ENCODE assay signal across 23 cellular contexts in the genomic region with DNA sequence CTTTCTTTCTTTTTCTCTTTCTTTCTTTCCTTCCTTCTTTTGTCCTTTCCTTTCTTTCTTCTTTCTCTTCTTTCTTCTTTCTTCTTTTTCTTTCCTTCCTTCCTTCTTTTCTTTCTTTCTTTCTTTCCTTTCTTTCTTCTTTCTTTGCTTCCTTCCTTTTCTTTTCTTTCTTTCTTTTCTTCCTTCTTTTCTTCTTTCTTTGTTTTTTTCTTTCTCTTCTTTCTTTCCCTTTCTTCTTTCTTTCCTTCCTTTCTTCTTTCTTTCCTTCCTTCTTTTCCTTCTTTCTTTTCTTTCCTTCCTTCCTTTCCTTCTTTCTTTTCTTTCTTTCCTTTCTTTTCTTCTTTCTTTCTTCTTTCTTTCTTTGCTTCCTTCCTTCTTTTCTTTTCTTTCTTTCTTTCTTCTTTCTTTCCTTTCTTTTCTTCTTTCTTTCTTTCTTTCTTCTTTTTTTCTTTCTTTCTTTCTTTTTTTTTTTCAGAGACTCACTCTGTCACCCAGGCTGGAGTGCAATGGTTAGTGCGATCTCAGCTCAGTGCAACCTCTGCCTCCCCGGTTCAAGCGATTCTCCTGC. TPM values are rescaled to one million over a fixed set of nuclear protein-coding genes. Genes with fewer than 3 reads are reported as not detected.
A peak's percentile ranks its signal among the peaks of the same experiment; 100 is the strongest.
DNase-seq lines count a peak whose midpoint lies in the region; ATAC-seq, FAIRE-seq and TF ChIP-seq lines count a peak whose summit lies in the region.
"Had no signal": no experiment of that assay in that cellular context is flagged by ENCODE, and none has a peak within 500 bp of the region (broad histone marks: within the 10 kb centered on the region; RNA-seq: fewer than 3 reads in every experiment).

No MANE protein-coding gene starts in this region.

- DNase-seq in activated T-cell treated with anti-CD3 and anti-CD28 coated beads, Interleukin-2, amount 50 U/mL, for 72 hours, result no peak
- DNase-seq in activated T-cell treated with anti-CD3 and anti-CD28 coated beads, Interleukin-2, amount 50 U/mL, for 4 hours, result no peak
- no peak for DNase-seq in CD14-positive monocyte (ENCODE audit: low spot score)
- no peak for DNase-seq in activated naive CD8-positive, alpha-beta T cell treated with anti-CD3 and anti-CD28 coated beads for 36 hours
- DNase-seq in urothelium cell line (ENCODE audit: low spot score), result no peak
- DNase-seq: COR-L47, H9, IMR-90, Kasumi-1, MG63, NCI-H1092, NCI-H1436 treated with DMSO at 0.1 percent for 48 hours, NCI-H2029, NCI-H345, NCI-H524 treated with DMSO at 0.1 percent for 48 hours, PC-3, RPMI8226, SHP77 treated with DMSO at 0.1 percent for 48 hours had no signal

- peak overlapping the region; percentile 91 for H3K27ac Mint-ChIP-seq in activated T-cell treated with anti-CD3 and anti-CD28 coated beads, Interleukin-2, amount 50 U/mL, for 72 hours
- H3K27ac Mint-ChIP-seq in CD14-positive monocyte, result peak overlapping the region in 1 of 7 donors; percentile 31
- peak overlapping the region; percentile 56 for H3K27ac Mint-ChIP-seq in activated naive CD8-positive, alpha-beta T cell treated with anti-CD3 and anti-CD28 coated beads for 36 hours
- peak overlapping the region; percentile 58 for H3K27ac Mint-ChIP-seq in stimulated activated memory B cell treated with anti-CD40 and anti-IgM and Interleukin-4, amounts not matched to agents 10 μg/mL and 1 μg/mL and 100 μg/mL, for 72 hours
- H3K27ac Mint-ChIP-seq: H9 had no signal

- TF ChIP-seq CTCF in CD14-positive monocyte (IDR thresholded peaks at IDR 0.05), result peak; percentile 11

- peaks cover 11% of the 10 kb centered on the region for H3K4me1 Mint-ChIP-seq in activated T-cell treated with anti-CD3 and anti-CD28 coated beads, Interleukin-2, amount 50 U/mL, for 72 hours (ENCODE audit: low read depth)
- H3K4me1 Mint-ChIP-seq in activated T-cell treated with anti-CD3 and anti-CD28 coated beads, Interleukin-2, amount 50 U/mL, for 4 hours (ENCODE audit: low read depth), result peaks cover 17% of the 10 kb centered on the region
- peaks cover 11% of the 10 kb centered on the region for H3K4me1 Mint-ChIP-seq in CD14-positive monocyte
- H3K4me1 Mint-ChIP-seq in activated naive CD8-positive, alpha-beta T cell treated with anti-CD3 and anti-CD28 coated beads for 36 hours, result peaks cover 14% of the 10 kb centered on the region
- peaks cover 8% of the 10 kb centered on the region for H3K4me1 Mint-ChIP-seq in stimulated activated memory B cell treated with anti-CD40 and anti-IgM and Interleukin-4, amounts not matched to agents 10 μg/mL and 1 μg/mL and 100 μg/mL, for 72 hours
- H3K4me1 Mint-ChIP-seq: H9 had no signal

- peak overlapping the region in 1 of 2 donors; percentile 74 for H3K4me3 Mint-ChIP-seq in activated T-cell treated with anti-CD3 and anti-CD28 coated beads, Interleukin-2, amount 50 U/mL, for 72 hours
- H3K4me3 Mint-ChIP-seq in activated T-cell treated with anti-CD3 and anti-CD28 coated beads, Interleukin-2, amount 50 U/mL, for 4 hours, result no peak overlapping the region
- no peak overlapping the region for H3K4me3 Mint-ChIP-seq in CD14-positive monocyte
- H3K4me3 Mint-ChIP-seq in activated naive CD8-positive, alpha-beta T cell treated with anti-CD3 and anti-CD28 coated beads for 36 hours, result no peak overlapping the region
- H3K4me3 Mint-ChIP-seq in stimulated activated memory B cell treated with anti-CD40 and anti-IgM and Interleukin-4, amounts not matched to agents 10 μg/mL and 1 μg/mL and 100 μg/mL, for 72 hours, result no peak overlapping the region
- H3K4me3 Mint-ChIP-seq: H9 had no signal

- H3K36me3 Mint-ChIP-seq in activated T-cell treated with anti-CD3 and anti-CD28 coated beads, Interleukin-2, amount 50 U/mL, for 72 hours (ENCODE audit: insufficient read depth in 2 of 2), result peaks cover 4% of the 10 kb centered on the region in 2 donors
- H3K36me3 Mint-ChIP-seq in activated T-cell treated with anti-CD3 and anti-CD28 coated beads, Interleukin-2, amount 50 U/mL, for 4 hours (ENCODE audit: insufficient read depth), result no peaks in the 10 kb centered on the region
- no peaks in the 10 kb centered on the region for H3K36me3 Mint-ChIP-seq in CD14-positive monocyte
- no peaks in the 10 kb centered on the region for H3K36me3 Mint-ChIP-seq in activated naive CD8-positive, alpha-beta T cell treated with anti-CD3 and anti-CD28 coated beads for 36 hours
- H3K36me3 Mint-ChIP-seq in stimulated activated memory B cell treated with anti-CD40 and anti-IgM and Interleukin-4, amounts not matched to agents 10 μg/mL and 1 μg/mL and 100 μg/mL, for 72 hours, result no peaks in the 10 kb centered on the region

- ATAC-seq in activated T-cell treated with anti-CD3 and anti-CD28 coated beads, Interleukin-2, amount 50 U/mL, for 72 hours (replicated peaks in 1 of 2), result no peak
- no peak for ATAC-seq in activated T-cell treated with anti-CD3 and anti-CD28 coated beads, Interleukin-2, amount 50 U/mL, for 4 hours
- ATAC-seq in stimulated activated memory B cell treated with anti-CD40 and anti-IgM and Interleukin-4, amounts not matched to agents 10 μg/mL and 1 μg/mL and 100 μg/mL, for 72 hours, result no peak
- ATAC-seq in GM19397 (IDR thresholded peaks at IDR 0.05; ENCODE audit: unreplicated experiment), result no peak
- ATAC-seq: PC-3 had no signal

- intact Hi-C loops in CD14-positive monocyte (cut with micrococcal nuclease), result no loop called here

- no peak for FAIRE-seq in urothelium cell line (lab: Jason Lieb, UNC)
- FAIRE-seq: A204.1, G401.6, HTR-8/SVneo had no signal

- H3K27me3 Mint-ChIP-seq in activated T-cell treated with anti-CD3 and anti-CD28 coated beads, Interleukin-2, amount 50 U/mL, for 72 hours (ENCODE audit: low read depth), result no peaks in the 10 kb centered on the region
- no peaks in the 10 kb centered on the region for H3K27me3 Mint-ChIP-seq in activated T-cell treated with anti-CD3 and anti-CD28 coated beads, Interleukin-2, amount 50 U/mL, for 4 hours (ENCODE audit: low read depth)
- peaks cover 0 to 61% (median 0%) of the 10 kb centered on the region in 3 donors for H3K27me3 Mint-ChIP-seq in CD14-positive monocyte (ENCODE audit: low read depth in 3 of 3)
- no peaks in the 10 kb centered on the region for H3K27me3 Mint-ChIP-seq in activated naive CD8-positive, alpha-beta T cell treated with anti-CD3 and anti-CD28 coated beads for 36 hours
- no peaks in the 10 kb centered on the region for H3K27me3 Mint-ChIP-seq in stimulated activated memory B cell treated with anti-CD40 and anti-IgM and Interleukin-4, amounts not matched to agents 10 μg/mL and 1 μg/mL and 100 μg/mL, for 72 hours

- H3K9me3 Mint-ChIP-seq in activated T-cell treated with anti-CD3 and anti-CD28 coated beads, Interleukin-2, amount 50 U/mL, for 72 hours, result no peaks in the 10 kb centered on the region
- H3K9me3 Mint-ChIP-seq in activated T-cell treated with anti-CD3 and anti-CD28 coated beads, Interleukin-2, amount 50 U/mL, for 4 hours, result no peaks in the 10 kb centered on the region
- H3K9me3 Mint-ChIP-seq in CD14-positive monocyte, result peaks cover 0 to 20% (median 4%) of the 10 kb centered on the region in 7 donors
- H3K9me3 Mint-ChIP-seq in activated naive CD8-positive, alpha-beta T cell treated with anti-CD3 and anti-CD28 coated beads for 36 hours, result peaks cover 1% of the 10 kb centered on the region
- H3K9me3 Mint-ChIP-seq in stimulated activated memory B cell treated with anti-CD40 and anti-IgM and Interleukin-4, amounts not matched to agents 10 μg/mL and 1 μg/mL and 100 μg/mL, for 72 hours, result no peaks in the 10 kb centered on the region

RNA-seq across cellular contexts. Expression of gene TMEM187, which starts 18.5 kb away (rescaled TPM):
- total RNA-seq in activated T-cell treated with anti-CD3 and anti-CD28 coated beads, Interleukin-2, amount 50 U/mL, for 72 hours, result 1 to 10 TPM; 9.1 to 9.8 TPM
- 1 to 10 TPM; 2.0 to 2.7 (median 2.3) TPM for total RNA-seq in activated T-cell treated with anti-CD3 and anti-CD28 coated beads, Interleukin-2, amount 50 U/mL, for 4 hours
- 1 to 10 TPM; 2.8 to 4.9 TPM for polyA plus RNA-seq in CD14-positive monocyte
- total RNA-seq in activated naive CD8-positive, alpha-beta T cell treated with anti-CD3 and anti-CD28 coated beads for 36 hours, result 1 to 10 TPM; 3.4 to 6.2 TPM

RNA-seq across cellular contexts. Expression of gene HCFC1, which starts 19.5 kb away (rescaled TPM):
- total RNA-seq in activated T-cell treated with anti-CD3 and anti-CD28 coated beads, Interleukin-2, amount 50 U/mL, for 72 hours, result 10 to 100 TPM; 59.3 to 65.8 TPM
- total RNA-seq in activated T-cell treated with anti-CD3 and anti-CD28 coated beads, Interleukin-2, amount 50 U/mL, for 4 hours, result 100 to 1,000 TPM; 140 to 162 (median 150) TPM
- polyA plus RNA-seq in CD14-positive monocyte, result 1 to 10 TPM; 1.9 to 3.8 TPM
- total RNA-seq in activated naive CD8-positive, alpha-beta T cell treated with anti-CD3 and anti-CD28 coated beads for 36 hours, result 100 to 1,000 TPM; 140 to 142 TPM

RNA-seq across cellular contexts. Expression of gene IRAK1, which starts 28.6 kb away (rescaled TPM):
- total RNA-seq in activated T-cell treated with anti-CD3 and anti-CD28 coated beads, Interleukin-2, amount 50 U/mL, for 72 hours, result 100 to 1,000 TPM; 131 to 150 TPM
- 100 to 1,000 TPM; 258 to 273 (median 272) TPM for total RNA-seq in activated T-cell treated with anti-CD3 and anti-CD28 coated beads, Interleukin-2, amount 50 U/mL, for 4 hours
- polyA plus RNA-seq in CD14-positive monocyte, result 10 to 100 TPM; 47.8 to 49.5 TPM
- total RNA-seq in activated naive CD8-positive, alpha-beta T cell treated with anti-CD3 and anti-CD28 coated beads for 36 hours, result 100 to 1,000 TPM; 155 to 159 TPM

RNA-seq across cellular contexts. Expression of gene RENBP, which starts 46.7 kb away (rescaled TPM):
- total RNA-seq in activated T-cell treated with anti-CD3 and anti-CD28 coated beads, Interleukin-2, amount 50 U/mL, for 72 hours, result 10 to 100 TPM; 11.6 to 13.9 TPM
- total RNA-seq in activated T-cell treated with anti-CD3 and anti-CD28 coated beads, Interleukin-2, amount 50 U/mL, for 4 hours, result 10 to 100 TPM in 1 of 3 donors, 1 to 10 TPM in 2; 6.9 to 10.4 (median 8.6) TPM
- polyA plus RNA-seq in CD14-positive monocyte, result 1 to 10 TPM; 2.7 to 3.8 TPM
- 10 to 100 TPM; 15.2 to 15.7 TPM for total RNA-seq in activated naive CD8-positive, alpha-beta T cell treated with anti-CD3 and anti-CD28 coated beads for 36 hours
- total RNA-seq: PC-3 had no signal

RNA-seq across cellular contexts. Expression of gene NAA10, which starts 56.3 kb away (rescaled TPM):
- 10 to 100 TPM; 76.7 to 94.1 TPM for total RNA-seq in activated T-cell treated with anti-CD3 and anti-CD28 coated beads, Interleukin-2, amount 50 U/mL, for 72 hours
- 100 to 1,000 TPM; 190 to 224 (median 221) TPM for total RNA-seq in activated T-cell treated with anti-CD3 and anti-CD28 coated beads, Interleukin-2, amount 50 U/mL, for 4 hours
- polyA plus RNA-seq in CD14-positive monocyte, result 10 to 100 TPM; 46.7 to 47.9 TPM
- total RNA-seq in activated naive CD8-positive, alpha-beta T cell treated with anti-CD3 and anti-CD28 coated beads for 36 hours, result 100 to 1,000 TPM; 150 to 153 TPM
